11 cellular contexts compared by ENCODE assay signal in the genomic region with DNA sequence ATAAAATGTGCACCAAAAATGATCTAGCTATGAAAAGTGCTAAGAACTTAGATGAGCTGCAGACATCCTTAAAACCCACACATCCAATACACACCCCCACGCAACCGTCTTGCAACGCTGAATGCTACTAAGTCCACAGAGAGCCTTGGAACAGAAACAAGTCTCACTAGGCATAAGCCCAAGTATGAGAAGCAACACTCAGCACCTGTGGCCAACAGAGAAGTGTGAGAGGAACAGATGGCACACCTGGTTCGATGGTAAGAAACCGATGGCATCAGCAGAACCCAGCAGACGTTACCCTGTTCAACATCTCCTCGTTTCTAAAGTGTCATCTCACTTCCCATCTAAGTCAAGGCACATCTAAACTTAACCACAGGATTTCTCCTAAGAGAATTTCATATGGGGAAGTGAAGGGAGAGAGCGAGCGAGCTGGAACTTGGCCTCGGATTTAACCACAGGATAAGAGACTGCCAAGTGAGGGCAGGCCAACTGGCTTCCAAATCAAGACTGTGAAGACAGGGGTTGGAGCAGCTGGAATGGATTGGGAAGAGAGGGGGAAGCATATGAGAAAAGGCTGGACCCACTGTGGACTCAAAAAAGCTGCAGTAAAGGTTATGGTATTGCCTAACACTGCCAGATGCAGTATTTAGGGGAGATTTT. TPM values are rescaled to one million over a fixed set of nuclear protein-coding genes. Genes with fewer than 3 reads are reported as not detected.
A peak's percentile ranks its signal among the peaks of the same experiment; 100 is the strongest.
DNase-seq lines count a peak whose midpoint lies in the region; ATAC-seq and TF ChIP-seq lines count a peak whose summit lies in the region.
"Had no signal": no experiment of that assay in that cellular context is flagged by ENCODE, and none has a peak within 500 bp of the region (broad histone marks: within the 10 kb centered on the region; RNA-seq: fewer than 3 reads in every experiment).

No MANE protein-coding gene starts in this region.

- WGBS in endodermal cell (ENCODE audit: insufficient coverage in 1 of 2, insufficient read length in 1 of 2), 2 experiments = 95 to 100% methylated on average over 5 to 10 of the region's 10 CpGs

- no peaks in the 10 kb centered on the region for H3K27me3 ChIP-seq in uterus
- H3K27me3 ChIP-seq in endodermal cell (ENCODE audit: control insufficient read depth, insufficient read depth, low read length, poor library complexity, severe bottlenecking) = peaks cover 6% of the 10 kb centered on the region
- H3K27me3 ChIP-seq in brain microvascular endothelial cell (replicated peaks) = no peaks in the 10 kb centered on the region
- H3K27me3 ChIP-seq: SJSA1 had no signal

- H3K27ac ChIP-seq in uterus (peak overlapping the region; percentile 66 to 68), endodermal cell (ENCODE audit: low read depth, low read length) (no peak overlapping the region), brain microvascular endothelial cell (no peak overlapping the region)
- H3K27ac ChIP-seq: SJSA1 had no signal

- intact Hi-C loops in dendritic cell treated with granulocyte-macrophage colony-stimulating factor and Interleukin-4, amounts not matched to agents 40 ng/mL and 50 ng/mL, for 4 days (cut with micrococcal nuclease) = loop anchor here (10.0 kb wide), 1 partner anchor 48 kb away; no protein-coding TSS in a partner anchor
- intact Hi-C loops in uterus (cut with DNase I; ENCODE audit: low total_unique reads) = no loop called here

- TF ChIP-seq CTCF in uterus (IDR thresholded peaks at IDR 0.05) (no peak), endodermal cell (conservative IDR thresholded peaks at IDR 0.05) (no peak), brain microvascular endothelial cell (IDR thresholded peaks at IDR 0.05; ENCODE audit: low read depth, low read length, missing control alignments) (no peak)

- ATAC-seq in effector memory CD8-positive, alpha-beta T cell (replicated peaks) = no peak

- no peak overlapping the region for H3K9ac ChIP-seq in endodermal cell (ENCODE audit: extremely low read depth, low read length, poor library complexity, severe bottlenecking)

- H3K9me3 ChIP-seq in uterus (no peaks in the 10 kb centered on the region), endodermal cell (ENCODE audit: control insufficient read depth, low read length) (no peaks in the 10 kb centered on the region)
- H3K9me3 ChIP-seq: SJSA1 had no signal

- peaks cover 14% of the 10 kb centered on the region for H3K36me3 Mint-ChIP-seq in activated naive CD4-positive, alpha-beta T cell treated with anti-CD3 and anti-CD28 coated beads, Interleukin-2, amount 50 U/mL, for 24 hours
- H3K36me3 Mint-ChIP-seq in dendritic cell treated with granulocyte-macrophage colony-stimulating factor and Interleukin-4, amounts not matched to agents 40 ng/mL and 50 ng/mL, for 4 days (ENCODE audit: low read depth) = peaks cover 79% of the 10 kb centered on the region
- H3K36me3 Mint-ChIP-seq in effector memory CD8-positive, alpha-beta T cell (ENCODE audit: insufficient read depth) = peaks cover 71% of the 10 kb centered on the region
- H3K36me3 Mint-ChIP-seq in endodermal cell (ENCODE audit: low read depth) = peaks cover 51% of the 10 kb centered on the region

- no peaks in the 10 kb centered on the region for H3K9me3 Mint-ChIP-seq in activated naive CD4-positive, alpha-beta T cell treated with anti-CD3 and anti-CD28 coated beads, Interleukin-2, amount 50 U/mL, for 24 hours
- H3K9me3 Mint-ChIP-seq in dendritic cell treated with granulocyte-macrophage colony-stimulating factor and Interleukin-4, amounts not matched to agents 40 ng/mL and 50 ng/mL, for 4 days = no peaks in the 10 kb centered on the region
- no peaks in the 10 kb centered on the region for H3K9me3 Mint-ChIP-seq in effector memory CD8-positive, alpha-beta T cell
- H3K9me3 Mint-ChIP-seq in endodermal cell = no peaks in the 10 kb centered on the region

- H3K4me3 ChIP-seq in uterus = no peak overlapping the region
- H3K4me3 ChIP-seq in endodermal cell (ENCODE audit: low read length) = no peak overlapping the region
- H3K4me3 ChIP-seq in brain microvascular endothelial cell (ENCODE audit: low read depth, low read length) = no peak overlapping the region
- H3K4me3 ChIP-seq: K562, SJSA1 had no signal

- H3K27ac Mint-ChIP-seq in activated naive CD4-positive, alpha-beta T cell treated with anti-CD3 and anti-CD28 coated beads, Interleukin-2, amount 50 U/mL, for 24 hours = peak overlapping the region; percentile 46
- peak overlapping the region; percentile 66 for H3K27ac Mint-ChIP-seq in dendritic cell treated with granulocyte-macrophage colony-stimulating factor and Interleukin-4, amounts not matched to agents 40 ng/mL and 50 ng/mL, for 4 days
- peak overlapping the region in 1 of 2 donors; percentile 79 for H3K27ac Mint-ChIP-seq in effector memory CD8-positive, alpha-beta T cell
- no peak overlapping the region for H3K27ac Mint-ChIP-seq in endodermal cell

- TF ChIP-seq POLR2A in uterus (IDR thresholded peaks at IDR 0.05) = no peak

- H3K27me3 Mint-ChIP-seq in activated naive CD4-positive, alpha-beta T cell treated with anti-CD3 and anti-CD28 coated beads, Interleukin-2, amount 50 U/mL, for 24 hours = no peaks in the 10 kb centered on the region
- H3K27me3 Mint-ChIP-seq in dendritic cell treated with granulocyte-macrophage colony-stimulating factor and Interleukin-4, amounts not matched to agents 40 ng/mL and 50 ng/mL, for 4 days = no peaks in the 10 kb centered on the region
- H3K27me3 Mint-ChIP-seq in effector memory CD8-positive, alpha-beta T cell = no peaks in the 10 kb centered on the region
- peaks cover 21% of the 10 kb centered on the region for H3K27me3 Mint-ChIP-seq in endodermal cell (ENCODE audit: insufficient read depth)

- no peaks in the 10 kb centered on the region for H3K36me3 ChIP-seq in uterus
- peaks cover 71% of the 10 kb centered on the region for H3K36me3 ChIP-seq in endodermal cell (ENCODE audit: control insufficient read depth, insufficient read depth, low read length)
- H3K36me3 ChIP-seq in brain microvascular endothelial cell (replicated peaks) = peaks cover 34% of the 10 kb centered on the region

- in situ Hi-C loops in brain microvascular endothelial cell (cut with HindIII; ENCODE audit: low pct_ligation_motif_present, low sequenced_read_pairs) = no loop called here

- DNase-seq in activated naive CD4-positive, alpha-beta T cell treated with anti-CD3 and anti-CD28 coated beads, Interleukin-2, amount 50 U/mL, for 16 hours = no peak
- DNase-seq in midbrain (lab: John Stamatoyannopoulos, UW) (peak; percentile 18), uterus (peak; percentile 71 to 80), endodermal cell (no peak), brain microvascular endothelial cell (no peak)
- no peak for DNase-seq in effector memory CD8-positive, alpha-beta T cell
- DNase-seq: activated effector memory CD4-positive, alpha-beta T cell treated with anti-CD3 and anti-CD28 coated beads, Interleukin-2, amount 50 U/mL, for 16 hours had no signal

- H3K4me1 Mint-ChIP-seq in activated naive CD4-positive, alpha-beta T cell treated with anti-CD3 and anti-CD28 coated beads, Interleukin-2, amount 50 U/mL, for 24 hours = peaks cover 25% of the 10 kb centered on the region
- peaks cover 22% of the 10 kb centered on the region for H3K4me1 Mint-ChIP-seq in dendritic cell treated with granulocyte-macrophage colony-stimulating factor and Interleukin-4, amounts not matched to agents 40 ng/mL and 50 ng/mL, for 4 days (ENCODE audit: low read depth)
- H3K4me1 Mint-ChIP-seq in effector memory CD8-positive, alpha-beta T cell (ENCODE audit: low read depth in 2 of 2) = peaks cover 3% of the 10 kb centered on the region in 2 donors
- peaks cover 13% of the 10 kb centered on the region for H3K4me1 Mint-ChIP-seq in endodermal cell

- H3K4me3 Mint-ChIP-seq in activated naive CD4-positive, alpha-beta T cell treated with anti-CD3 and anti-CD28 coated beads, Interleukin-2, amount 50 U/mL, for 24 hours = no peak overlapping the region
- H3K4me3 Mint-ChIP-seq in dendritic cell treated with granulocyte-macrophage colony-stimulating factor and Interleukin-4, amounts not matched to agents 40 ng/mL and 50 ng/mL, for 4 days = no peak overlapping the region
- H3K4me3 Mint-ChIP-seq in effector memory CD8-positive, alpha-beta T cell = no peak overlapping the region
- H3K4me3 Mint-ChIP-seq in endodermal cell = no peak overlapping the region

- H3K4me1 ChIP-seq in uterus (peaks cover 0 to 19% of the 10 kb centered on the region in 2 donors), endodermal cell (ENCODE audit: control insufficient read depth, insufficient read depth, low read length) (peaks cover 4% of the 10 kb centered on the region)

RNA-seq across cellular contexts. Expression of a gene that starts 41.0 kb away (rescaled TPM):
- 10 to 100 TPM in 2 of 4 donors, 1 to 10 TPM in 2; 5.8 to 24.3 (median 9.0) TPM for total RNA-seq in uterus
- 1 to 10 TPM; 3.0 to 5.9 TPM for total RNA-seq in endodermal cell
- 1.4 TPM for polyA plus RNA-seq in endodermal cell (2013, experiment 1 of 2)
- polyA plus RNA-seq in endodermal cell (2013, experiment 2 of 2) = 1.7 TPM

Comparison
In these comparisons a context has a peak if more than half of its experiments do, and no peak if none do; other contexts are left out.
1. DNase-seq: peak in midbrain (single experiment) and uterus (2 of 2); none in activated naive CD4-positive, alpha-beta T cell treated with anti-CD3 and anti-CD28 coated beads, Interleukin-2, amount 50 U/mL, for 16 hours (single experiment), effector memory CD8-positive, alpha-beta T cell (0 of 3), endodermal cell (single experiment) and brain microvascular endothelial cell (single experiment).
2. H3K27ac ChIP-seq: peak in uterus (2 of 2); none in endodermal cell (single experiment) and brain microvascular endothelial cell (single experiment).